Comparison of ENCODE assay signal across 9 cellular contexts in genomic region chr11:61581931-61582330, GRCh38. TPM values are rescaled to one million over a fixed set of nuclear protein-coding genes. Genes with fewer than 3 reads are reported as not detected.
DNase-seq lines count a peak whose midpoint lies in the region; ATAC-seq, FAIRE-seq and TF ChIP-seq lines count a peak whose summit lies in the region.
"Had no signal": no experiment of that assay in that cellular context is flagged by ENCODE, and none has a peak within 500 bp of the region (broad histone marks: within the 10 kb centered on the region; RNA-seq: fewer than 3 reads in every experiment).

No MANE protein-coding gene starts in this region.

- TF ChIP-seq EP300 in A549 (IDR thresholded peaks at IDR 0.05), result no peak

- BruUV-seq in Caco-2 (replicated peaks; lab: Mats Ljungman, UMichigan), result no TSS peak

- FAIRE-seq in A549 (lab: Jason Lieb, UNC), result no peak
- FAIRE-seq: pancreas had no signal

- ATAC-seq in A549 (no peak), natural killer cell (no peak), GM18870 (IDR thresholded peaks at IDR 0.05; ENCODE audit: unreplicated experiment) (no peak)
- no peak for ATAC-seq in activated T-helper 17 cell treated with anti-CD3 and anti-CD28 coated beads, Interleukin-2, amount 50 U/mL, for 72 hours (replicated peaks)

- CTCF ChIA-PET in A549 (lab: Yijun Ruan, JAX) (interaction anchor here (0.7 to 2.3 kb wide), 21 partner anchors 7 to 146 kb away, joined by 3 to 8 read pairs (median 4); no protein-coding TSS in a partner anchor), Caco-2 (lab: Charles Lee) (interaction anchor here (0.7 to 1.1 kb wide), 2 partner anchors 46 to 56 kb away, joined by 4 to 8 read pairs; no protein-coding TSS in a partner anchor)

- intact Hi-C loops in Caco-2 (cut with micrococcal nuclease; ENCODE audit: unreplicated experiment), result loop anchor here (1.0 to 2.0 kb wide), 3 partner anchors 27 to 73 kb away; partner anchors contain the start of gene LRRC10B
- intact Hi-C loops in natural killer cell (cut with micrococcal nuclease), result no loop called here

- H3K36me3 Mint-ChIP-seq in Caco-2 (ENCODE audit: insufficient read depth, unreplicated experiment), result peaks cover 6% of the 10 kb centered on the region
- H3K36me3 Mint-ChIP-seq in activated T-helper 17 cell treated with anti-CD3 and anti-CD28 coated beads, Interleukin-2, amount 50 U/mL, for 72 hours (ENCODE audit: low read depth), result no peaks in the 10 kb centered on the region
- H3K36me3 Mint-ChIP-seq in natural killer cell, result no peaks in the 10 kb centered on the region

- no peaks in the 10 kb centered on the region for H3K9me3 Mint-ChIP-seq in Caco-2 (ENCODE audit: unreplicated experiment)
- H3K9me3 Mint-ChIP-seq in activated T-helper 17 cell treated with anti-CD3 and anti-CD28 coated beads, Interleukin-2, amount 50 U/mL, for 72 hours, result no peaks in the 10 kb centered on the region
- H3K9me3 Mint-ChIP-seq in natural killer cell, result no peaks in the 10 kb centered on the region

- 47% methylated on average over 2 of the region's 2 CpGs for WGBS in A549 (ENCODE audit: missing lambda C conversion rate)

- H3K9me3 ChIP-seq in A549 (no peaks in the 10 kb centered on the region), Caco-2 (no peaks in the 10 kb centered on the region)
- H3K9me3 ChIP-seq: pancreas had no signal

- no peak overlapping the region for H3K4me3 ChIP-seq in A549
- no peak overlapping the region for H3K4me3 ChIP-seq in Caco-2 (ENCODE audit: low read depth, low read length)

- DNase-seq in A549 (ENCODE audit: low read depth in 1 of 2, low spot score in 1 of 2), result no peak
- DNase-seq in Caco-2, result no peak
- DNase-seq in natural killer cell, result no peak
- DNase-seq in NCI-H2227 (lab: John Stamatoyannopoulos, UW; ENCODE audit: unreplicated experiment), result no peak
- no peak for DNase-seq in NCI-H1105 (lab: John Stamatoyannopoulos, UW)
- no peak for DNase-seq in CD1c-positive myeloid dendritic cell (ENCODE audit: extremely low spot score)

- TF ChIP-seq POLR2A in A549 (IDR thresholded peaks at IDR 0.05; ENCODE audit: low read length), result no peak

- H3K4me1 Mint-ChIP-seq in Caco-2 (ENCODE audit: low read depth, unreplicated experiment), result peaks cover 21% of the 10 kb centered on the region
- H3K4me1 Mint-ChIP-seq in activated T-helper 17 cell treated with anti-CD3 and anti-CD28 coated beads, Interleukin-2, amount 50 U/mL, for 72 hours, result peaks cover 11% of the 10 kb centered on the region
- H3K4me1 Mint-ChIP-seq in natural killer cell, result peaks cover 0 to 19% of the 10 kb centered on the region in 2 donors

- TF ChIP-seq CTCF in A549 (IDR thresholded peaks at IDR 0.05), result no peak
- TF ChIP-seq CTCF in Caco-2 (IDR thresholded peaks at IDR 0.05; ENCODE audit: insufficient read depth in 1 of 2, low read depth in 1 of 2, low read length in 1 of 2, severe bottlenecking in 1 of 2, unreplicated experiment in 1 of 2), result no peak
- TF ChIP-seq CTCF in natural killer cell (IDR thresholded peaks at IDR 0.05), result no peak

- no peak for TF ChIP-seq RAD21 in A549 (conservative IDR thresholded peaks at IDR 0.05 in 1 of 2, IDR thresholded peaks at IDR 0.05 in 1 of 2)

- peak overlapping the region; percentile 99; the same call in 2 of the 3 replicates for H3K4me2 ChIP-seq in A549

- no peak overlapping the region for H3K27ac Mint-ChIP-seq in Caco-2 (ENCODE audit: unreplicated experiment)
- H3K27ac Mint-ChIP-seq in activated T-helper 17 cell treated with anti-CD3 and anti-CD28 coated beads, Interleukin-2, amount 50 U/mL, for 72 hours, result peak overlapping the region; percentile 54
- peak overlapping the region; percentile 46 to 74 for H3K27ac Mint-ChIP-seq in natural killer cell

- H3K27ac ChIP-seq in A549, result no peak overlapping the region

- POLR2A ChIA-PET in A549 (lab: Yijun Ruan, JAX) (interaction anchor here (1.1 kb wide), 1 partner anchor 152 kb away, joined by 3 read pairs; the partner anchor contains the start of genes CPSF7 and SDHAF2), Caco-2 (lab: Charles Lee) (no interaction called here)

- H3K4me1 ChIP-seq in A549 (peaks cover 13% of the 10 kb centered on the region; the same call in 2 of the 3 replicates), Caco-2 (peaks cover 17% of the 10 kb centered on the region)

- H3K36me3 ChIP-seq in Caco-2 (ENCODE audit: control insufficient read depth, insufficient read depth, low read length), result no peaks in the 10 kb centered on the region
- H3K36me3 ChIP-seq: pancreas had no signal

- H3K4me3 Mint-ChIP-seq in Caco-2 (ENCODE audit: unreplicated experiment), result peak overlapping the region; percentile 74
- H3K4me3 Mint-ChIP-seq in activated T-helper 17 cell treated with anti-CD3 and anti-CD28 coated beads, Interleukin-2, amount 50 U/mL, for 72 hours, result peak overlapping the region; percentile 70
- peak overlapping the region; percentile 87 for H3K4me3 Mint-ChIP-seq in natural killer cell

- no peaks in the 10 kb centered on the region for H3K27me3 ChIP-seq in Caco-2 (replicated peaks; ENCODE audit: control insufficient read depth, insufficient read depth, low read length)
- H3K27me3 ChIP-seq: pancreas had no signal

- no peaks in the 10 kb centered on the region for H3K27me3 Mint-ChIP-seq in Caco-2 (ENCODE audit: insufficient read depth, unreplicated experiment)
- H3K27me3 Mint-ChIP-seq in activated T-helper 17 cell treated with anti-CD3 and anti-CD28 coated beads, Interleukin-2, amount 50 U/mL, for 72 hours, result peaks cover 28% of the 10 kb centered on the region
- peaks cover 24 to 39% of the 10 kb centered on the region in 2 donors for H3K27me3 Mint-ChIP-seq in natural killer cell (ENCODE audit: low read depth in 2 of 2)

TF ChIP-seq in A549, 52 proteins besides CTCF, POLR2A, EP300 and RAD21:
- TF ChIP-seq PBX3 (IDR thresholded peaks at IDR 0.05), result no peak
- no peak for TF ChIP-seq FOXS1 (CRISPR knock-in tag; IDR thresholded peaks at IDR 0.05)
- no peak for TF ChIP-seq PHF8 (IDR thresholded peaks at IDR 0.05; ENCODE audit: borderline replicate concordance, low read depth)
- TF ChIP-seq USF2 (IDR thresholded peaks at IDR 0.05), result no peak
- TF ChIP-seq HMGXB4 (CRISPR knock-in tag; IDR thresholded peaks at IDR 0.05; ENCODE audit: borderline replicate concordance), result no peak
- no peak for TF ChIP-seq CBX2 (IDR thresholded peaks at IDR 0.05; ENCODE audit: borderline replicate concordance, low read depth)
- no peak for TF ChIP-seq TFCP2L1 (CRISPR knock-in tag; IDR thresholded peaks at IDR 0.05)
- TF ChIP-seq EHMT2 (IDR thresholded peaks at IDR 0.05; ENCODE audit: low read depth), result no peak
- no peak for TF ChIP-seq HOXB5 (CRISPR knock-in tag; IDR thresholded peaks at IDR 0.05)
- TF ChIP-seq CBX8 (IDR thresholded peaks at IDR 0.05), result no peak
- no peak for TF ChIP-seq KDM1A (IDR thresholded peaks at IDR 0.05; ENCODE audit: low read depth)
- TF ChIP-seq ZNF302 (CRISPR knock-in tag; IDR thresholded peaks at IDR 0.05), result no peak
- TF ChIP-seq RCOR1 (IDR thresholded peaks at IDR 0.05; ENCODE audit: low read depth, low read length), result no peak

RNA-seq across cellular contexts. Expression of gene SYT7, which starts 1.1 kb away (rescaled TPM):
- 0.37 and 0.38 TPM in 2 replicates for polyA plus RNA-seq in A549 (2011; rRNA removed)
- polyA plus RNA-seq in A549 (2012; cell fraction: cytosol; rRNA removed), result 0.77 and 1.1 TPM in 2 replicates
- 0.61 and 1.3 TPM in 2 replicates for polyA plus RNA-seq in A549 (2012; cell fraction: nucleus; rRNA removed)
- polyA plus RNA-seq in A549 (2017; fragmentation: RNase III; extraction: RNeasy Plus Mini Kit Qiagen cat#74134 plus additional on column Dnase treatment), result 0.78 to 1.0 TPM (median 1.0 TPM) in 3 replicates
- polyA minus RNA-seq in A549 (2011; rRNA and poly(A)+ RNA removed), result 0.41 and 0.49 TPM in 2 replicates
- total RNA-seq in Caco-2 (2022), result 32.8 and 33.5 TPM in 2 replicates
- total RNA-seq in activated T-helper 17 cell treated with anti-CD3 and anti-CD28 coated beads, Interleukin-2, amount 50 U/mL, for 72 hours, result under 1 TPM in 1 of 2 donors, not detected in 1; 0.19 TPM
- under 1 TPM in 1 of 3 donors, not detected in 2; 0.07 TPM for total RNA-seq in natural killer cell

Comparison
In these comparisons a context has a peak if more than half of its experiments do, and no peak if none do; other contexts are left out.
1. RNA of gene SYT7, which starts 1.1 kb away (total RNA-seq): 32.8 to 33.5 TPM in Caco-2; 0.19 TPM in activated T-helper 17 cell treated with anti-CD3 and anti-CD28 coated beads, Interleukin-2, amount 50 U/mL, for 72 hours and 0.07 TPM in natural killer cell; every median in the first group is over 10 times any median in the second.
2. Peak in every context shown above with its lines, with median percentiles within 50 percentile points of each other: H3K4me3 Mint-ChIP-seq.